Comparison of ENCODE assay signal across 22 cellular contexts in the genomic region with DNA sequence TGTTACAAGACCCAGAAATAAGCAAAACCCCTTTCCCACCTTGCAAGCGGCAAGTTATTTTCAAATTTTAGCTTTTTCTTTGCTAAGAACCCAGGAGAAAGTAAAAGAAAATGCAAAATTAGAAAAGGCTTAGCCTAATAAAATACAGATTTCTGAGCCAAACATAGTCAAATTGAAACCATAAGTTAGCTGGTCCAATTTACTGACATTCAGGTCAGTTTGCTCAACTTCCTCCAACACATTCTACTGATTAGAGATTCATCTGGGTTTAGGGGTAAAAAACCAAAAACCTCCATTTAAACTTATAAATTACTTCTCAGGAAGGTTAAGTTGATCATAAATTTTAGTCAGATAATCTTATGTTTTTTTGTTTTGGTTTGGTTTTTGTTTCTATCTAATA.
DNase-seq lines count a peak whose midpoint lies in the region; ATAC-seq, FAIRE-seq and TF ChIP-seq lines count a peak whose summit lies in the region.
"Had no signal": no experiment of that assay in that cellular context is flagged by ENCODE, and none has a peak within 500 bp of the region (broad histone marks: within the 10 kb centered on the region; RNA-seq: fewer than 3 reads in every experiment).

No MANE protein-coding gene starts in this region.

- no peak for ATAC-seq in HG02870 (IDR thresholded peaks at IDR 0.05; ENCODE audit: unreplicated experiment)
- ATAC-seq in GM18909 (IDR thresholded peaks at IDR 0.05; ENCODE audit: poor library complexity, unreplicated experiment): no peak
- ATAC-seq: K562 had no signal

- peak; percentile 73 for DNase-seq in fibroblast of peridontal ligament (ENCODE audit: extremely low read depth)
- no peak for DNase-seq in HCEC 1CT
- no peak for DNase-seq in nucleus accumbens (lab: John Stamatoyannopoulos, UW)
- DNase-seq: 8988T; C1 segment of cervical spinal cord; Caco-2; CD4-positive, CD25-positive, alpha-beta regulatory T cell; DMS79; GDM1; H9; IMR-90 had no signal

- H3K79me2 ChIP-seq in KMS-11 (ENCODE audit: insufficient read depth, low read depth): no peaks in the 10 kb centered on the region

- H3K4me2 ChIP-seq in KMS-11: no peak overlapping the region

- peak overlapping the region; percentile 39 for H2AFZ ChIP-seq in KMS-11 (ENCODE audit: low read depth)

- H3K9ac ChIP-seq in KMS-11: no peak overlapping the region

- no peaks in the 10 kb centered on the region for H3K27me3 ChIP-seq in KMS-11 (ENCODE audit: insufficient read depth, low read depth)

- TF ChIP-seq CTCF in KMS-11 (conservative IDR thresholded peaks at IDR 0.05; ENCODE audit: low read depth, low read length): no peak

- no peaks in the 10 kb centered on the region for H3K36me3 ChIP-seq in KMS-11 (ENCODE audit: insufficient read depth)

- H3K27ac ChIP-seq in KMS-11: no peak overlapping the region
- H3K27ac ChIP-seq: HL-60 had no signal

- H3K4me1 ChIP-seq in KMS-11 (ENCODE audit: low read depth, poor library complexity, severe bottlenecking): peaks cover 9% of the 10 kb centered on the region
- H3K4me1 ChIP-seq: Caco-2 had no signal

- no peaks in the 10 kb centered on the region for H4K20me1 ChIP-seq in KMS-11 (ENCODE audit: insufficient read depth)

- no peak overlapping the region for H3K4me3 ChIP-seq in KMS-11 (IDR thresholded peaks at IDR 0.05; ENCODE audit: insufficient read depth, low read depth, low read length)
- H3K4me3 ChIP-seq: K562 had no signal

- FAIRE-seq in endometrium (lab: Jason Lieb, UNC): peak; percentile 48
- FAIRE-seq: D721Med, GM12892, GM18507, H1, HTR-8/SVneo, K562 had no signal
